ENCODE assay signal across 8 cellular contexts in genomic region chr3:160343132-160343531, GRCh38. TPM values are rescaled to one million over a fixed set of nuclear protein-coding genes. Genes with fewer than 3 reads are reported as not detected.
DNase-seq lines count a peak whose midpoint lies in the region; ATAC-seq, FAIRE-seq and TF ChIP-seq lines count a peak whose summit lies in the region.

No MANE protein-coding gene starts in this region.

- no peaks in the 10 kb centered on the region for H4K20me1 ChIP-seq in HepG2 (ENCODE audit: insufficient read depth, low read length)

- 45% methylated on average over 1 of the region's 1 CpG for WGBS in HepG2 (ENCODE audit: low lambda C conversion rate)

- no peaks in the 10 kb centered on the region for H3K79me2 ChIP-seq in HepG2 (ENCODE audit: insufficient read depth, low read length)

- in situ Hi-C loops in HepG2 (cut with HindIII; ENCODE audit: extremely low pct_ligation_motif_present, low pct_unique_long_range_greater_than_20kb): loop anchor here (5.0 to 10.0 kb wide), 2 partner anchors 181 to 308 kb away; no protein-coding TSS in a partner anchor

- no peak for TF ChIP-seq RAD21 in HepG2 (CRISPR knock-in tag; IDR thresholded peaks at IDR 0.05)

- H3K27me3 ChIP-seq in HepG2 (ENCODE audit: control insufficient read depth in 1 of 2, insufficient read depth in 2 of 2, low read length in 2 of 2): no peaks in the 10 kb centered on the region

- CTCF ChIA-PET in HepG2 (lab: Yijun Ruan, JAX; ENCODE audit: low intra/inter-chr PET ratio, low total read pairs): interaction anchor here (1.3 to 2.5 kb wide), 3 partner anchors 177 to 311 kb away, joined by 8 to 16 read pairs (median 10); no protein-coding TSS in a partner anchor

- no peaks in the 10 kb centered on the region for H3K4me1 ChIP-seq in HepG2 (ENCODE audit: insufficient read depth, low read length)

- no peak overlapping the region for H3K4me3 ChIP-seq in LNCaP clone FGC (ENCODE audit: low read depth, low read length)
- no peak overlapping the region for H3K4me3 ChIP-seq in HepG2 (replicated peaks in 1 of 3; ENCODE audit: insufficient read depth in 1 of 3, low read depth in 2 of 3, low read length in 3 of 3)

- POLR2A ChIA-PET in HepG2 (lab: Yijun Ruan, JAX): no interaction called here

- H3K27ac Mint-ChIP-seq in immature natural killer cell: peak overlapping the region in 1 of 6 donors; percentile 40

- H3K27me3 Mint-ChIP-seq in immature natural killer cell (ENCODE audit: low read depth in 3 of 3): no peaks in the 10 kb centered on the region

- TF ChIP-seq CTCF in LNCaP clone FGC (IDR thresholded peaks at IDR 0.05; ENCODE audit: control insufficient read depth, extremely low read depth, insufficient read depth): peak; percentile 45
- peak; percentile 74 for TF ChIP-seq CTCF in VCaP (conservative IDR thresholded peaks at IDR 0.05)
- peak; percentile 41 for TF ChIP-seq CTCF in HepG2 (CRISPR knock-in tag; IDR thresholded peaks at IDR 0.05)

- ATAC-seq in HepG2: no peak
- ATAC-seq in GM21737 (IDR thresholded peaks at IDR 0.05; ENCODE audit: unreplicated experiment): no peak

- peak; percentile 55 for DNase-seq in DMS53 (lab: John Stamatoyannopoulos, UW)
- DNase-seq in LNCaP clone FGC (ENCODE audit: low read depth): no peak
- DNase-seq in HepG2 (ENCODE audit: low spot score): peak; percentile 16
- DNase-seq in GM19238 (ENCODE audit: insufficient read length, low spot score): no peak
- DNase-seq in immature natural killer cell: no peak
- DNase-seq in cardiac septum (ENCODE audit: low spot score): no peak

- no peaks in the 10 kb centered on the region for H3K36me3 ChIP-seq in HepG2 (replicated peaks in 1 of 2; ENCODE audit: control insufficient read depth in 1 of 2, insufficient read depth in 2 of 2, low read length in 2 of 2)

- H3K9me3 ChIP-seq in HepG2 (ENCODE audit: low read length): peaks cover 6% of the 10 kb centered on the region

- H3K9ac ChIP-seq in HepG2 (ENCODE audit: insufficient read depth, low read depth, low read length): no peak overlapping the region

- H3K4me2 ChIP-seq in HepG2 (ENCODE audit: low read depth, low read length): no peak overlapping the region

- no peak overlapping the region for H3K27ac ChIP-seq in VCaP
- no peak overlapping the region for H3K27ac ChIP-seq in HepG2 (ENCODE audit: extremely low read length, insufficient read depth, low read length)

- TF ChIP-seq EP300 in HepG2 (IDR thresholded peaks at IDR 0.05; ENCODE audit: low read depth in 2 of 2, low read length in 2 of 2) (no peak), HepG2 (CRISPR knock-in tag; IDR thresholded peaks at IDR 0.05; ENCODE audit: borderline replicate concordance) (no peak)

- H3K36me3 Mint-ChIP-seq in immature natural killer cell: peaks cover 0 to 17% (median 5%) of the 10 kb centered on the region in 3 donors

- no peaks in the 10 kb centered on the region for H3K9me3 Mint-ChIP-seq in immature natural killer cell

- no TSS peak for BruUV-seq in HepG2 (replicated peaks; lab: Mats Ljungman, UMichigan)

- no peak for TF ChIP-seq POLR2A in HepG2 (IDR thresholded peaks at IDR 0.05; ENCODE audit: insufficient read depth in 1 of 2, low read depth in 2 of 2, low read length in 2 of 2)

- H3K4me3 Mint-ChIP-seq in immature natural killer cell: no peak overlapping the region

- H3K4me1 Mint-ChIP-seq in immature natural killer cell: no peaks in the 10 kb centered on the region

- intact Hi-C loops in HepG2 (cut with micrococcal nuclease; ENCODE audit: unreplicated experiment) (loop anchor here (1.0 to 10.0 kb wide), 3 partner anchors 180 to 458 kb away; no protein-coding TSS in a partner anchor), cardiac septum (cut with DNase I) (loop anchor here (2.0 kb wide), 2 partner anchors 180 to 310 kb away; no protein-coding TSS in a partner anchor)

- FAIRE-seq in HepG2 (lab: Jason Lieb, UNC): no peak

- H2AFZ ChIP-seq in HepG2 (ENCODE audit: low read length): no peak overlapping the region

TF ChIP-seq in HepG2, 621 proteins besides CTCF, POLR2A, EP300 and RAD21:
- TF ChIP-seq SMC3 (IDR thresholded peaks at IDR 0.05; ENCODE audit: low read length) (peak; percentile 52), NCOR1 (IDR thresholded peaks at IDR 0.05; ENCODE audit: borderline replicate concordance, low read length) (no peak), STAG1 (CRISPR knock-in tag; IDR thresholded peaks at IDR 0.05) (peak; percentile 66), ARID3A (IDR thresholded peaks at IDR 0.05; ENCODE audit: low read depth, low read length) (peak; percentile 48; the same call in 1 of the 2 replicates)

RNA-seq across cellular contexts. Expression of gene IFT80, which starts 55.9 kb away (rescaled TPM):
- total RNA-seq in HepG2 (2016; rRNA removed; fragmentation: Illumina TruSeq; extraction: Trizol): 15.7 and 21.4 TPM in 2 replicates
- 13.2 and 13.4 TPM in 2 replicates for total RNA-seq in HepG2 (2016; cell fraction: cytosol; rRNA removed; fragmentation: Illumina TruSeq; extraction: Trizol; ENCODE audit: low read depth)
- total RNA-seq in HepG2 (2016; cell fraction: insoluble cytoplasmic fraction; rRNA removed; fragmentation: Illumina TruSeq; extraction: Trizol): 18.4 and 19.8 TPM in 2 replicates
- 11.8 and 13.7 TPM in 2 replicates for total RNA-seq in HepG2 (2016; cell fraction: membrane; rRNA removed; fragmentation: Illumina TruSeq; extraction: Trizol)
- total RNA-seq in HepG2 (2016; cell fraction: nucleus; rRNA removed; fragmentation: Illumina TruSeq; extraction: Trizol): 23.1 and 27.3 TPM in 2 replicates
- 8.6 and 11.4 TPM in 2 replicates for polyA plus RNA-seq in HepG2 (2011; rRNA removed)
- 2.1 and 3.8 TPM in 2 replicates for polyA plus RNA-seq in HepG2 (2011; cell fraction: cytosol; rRNA removed)
- polyA plus RNA-seq in HepG2 (2011; cell fraction: nucleus; rRNA removed): 14.1 and 16.0 TPM in 2 replicates
- polyA plus RNA-seq in HepG2 (2012): 9.9 and 12.0 TPM in 2 replicates
- 0.86 and 0.87 TPM in 2 replicates for polyA plus RNA-seq in HepG2 (2016; cell fraction: cytosol; fragmentation: Illumina TruSeq; extraction: Trizol; ENCODE audit: low read depth)
- polyA plus RNA-seq in HepG2 (2016; cell fraction: insoluble cytoplasmic fraction; fragmentation: Illumina TruSeq; extraction: Trizol; ENCODE audit: low read depth): 11.9 and 14.1 TPM in 2 replicates
- 3.3 and 3.9 TPM in 2 replicates for polyA plus RNA-seq in HepG2 (2016; cell fraction: membrane; fragmentation: Illumina TruSeq; extraction: Trizol; ENCODE audit: low read depth)
- 45.6 and 47.5 TPM in 2 replicates for polyA plus RNA-seq in HepG2 (2016; cell fraction: nucleus; fragmentation: Illumina TruSeq; extraction: Trizol; ENCODE audit: insufficient read depth, low read depth)
- 3.5 and 7.7 TPM in 2 replicates for polyA minus RNA-seq in HepG2 (2011; rRNA and poly(A)+ RNA removed; ENCODE audit: low replicate concordance)
- 11.2 and 11.4 TPM in 2 replicates for polyA minus RNA-seq in HepG2 (2011; cell fraction: cytosol; rRNA and poly(A)+ RNA removed)
- 32.2 and 33.3 TPM in 2 replicates for polyA minus RNA-seq in HepG2 (2011; cell fraction: nucleus; rRNA and poly(A)+ RNA removed)
- 1 to 10 TPM in 2 of 3 donors, under 1 TPM in 1; 0.90 to 6.3 (median 2.9) TPM for polyA plus RNA-seq in immature natural killer cell
- total RNA-seq in cardiac septum: 10.7 TPM

RNA-seq across cellular contexts. Expression of gene SMC4, which starts 56.3 kb away (rescaled TPM):
- 74.3 and 95.5 TPM in 2 replicates for total RNA-seq in HepG2 (2016; rRNA removed; fragmentation: Illumina TruSeq; extraction: Trizol)
- total RNA-seq in HepG2 (2016; cell fraction: cytosol; rRNA removed; fragmentation: Illumina TruSeq; extraction: Trizol; ENCODE audit: low read depth): 17.3 and 21.1 TPM in 2 replicates
- 73.4 and 93.4 TPM in 2 replicates for total RNA-seq in HepG2 (2016; cell fraction: insoluble cytoplasmic fraction; rRNA removed; fragmentation: Illumina TruSeq; extraction: Trizol)
- total RNA-seq in HepG2 (2016; cell fraction: membrane; rRNA removed; fragmentation: Illumina TruSeq; extraction: Trizol): 21.8 and 22.6 TPM in 2 replicates
- 146 and 159 TPM in 2 replicates for total RNA-seq in HepG2 (2016; cell fraction: nucleus; rRNA removed; fragmentation: Illumina TruSeq; extraction: Trizol)
- polyA plus RNA-seq in HepG2 (2011; rRNA removed): 11.3 and 19.2 TPM in 2 replicates
- polyA plus RNA-seq in HepG2 (2011; cell fraction: cytosol; rRNA removed): 7.0 and 7.5 TPM in 2 replicates
- 40.4 and 51.2 TPM in 2 replicates for polyA plus RNA-seq in HepG2 (2011; cell fraction: nucleus; rRNA removed)
- 24.6 and 42.3 TPM in 2 replicates for polyA plus RNA-seq in HepG2 (2012)
- polyA plus RNA-seq in HepG2 (2016; cell fraction: cytosol; fragmentation: Illumina TruSeq; extraction: Trizol; ENCODE audit: low read depth): 2.4 and 3.2 TPM in 2 replicates
- 86.5 and 87.7 TPM in 2 replicates for polyA plus RNA-seq in HepG2 (2016; cell fraction: insoluble cytoplasmic fraction; fragmentation: Illumina TruSeq; extraction: Trizol; ENCODE audit: low read depth)
- polyA plus RNA-seq in HepG2 (2016; cell fraction: membrane; fragmentation: Illumina TruSeq; extraction: Trizol; ENCODE audit: low read depth): 7.4 and 11.1 TPM in 2 replicates
- polyA plus RNA-seq in HepG2 (2016; cell fraction: nucleus; fragmentation: Illumina TruSeq; extraction: Trizol; ENCODE audit: insufficient read depth, low read depth): 234 and 235 TPM in 2 replicates
- 13.1 and 61.1 TPM in 2 replicates for polyA minus RNA-seq in HepG2 (2011; rRNA and poly(A)+ RNA removed; ENCODE audit: low replicate concordance)
- polyA minus RNA-seq in HepG2 (2011; cell fraction: cytosol; rRNA and poly(A)+ RNA removed): 8.1 and 11.8 TPM in 2 replicates
- 124 and 194 TPM in 2 replicates for polyA minus RNA-seq in HepG2 (2011; cell fraction: nucleus; rRNA and poly(A)+ RNA removed)
- 10 to 100 TPM; 11.3 to 77.2 (median 31.6) TPM for polyA plus RNA-seq in immature natural killer cell
- 17.5 TPM for total RNA-seq in cardiac septum

Comparison
In these comparisons a context has a peak if more than half of its experiments do, and no peak if none do; other contexts are left out.
1. DNase-seq: peak in DMS53 (single experiment) and HepG2 (single experiment); none in LNCaP clone FGC (single experiment), GM19238 (single experiment), immature natural killer cell (0 of 3) and cardiac septum (single experiment).
2. Peak in every context shown above with its lines, with median percentiles within 50 percentile points of each other: CTCF ChIP-seq.